ENCODE assay signal across 1 cellular context in the genomic region with DNA sequence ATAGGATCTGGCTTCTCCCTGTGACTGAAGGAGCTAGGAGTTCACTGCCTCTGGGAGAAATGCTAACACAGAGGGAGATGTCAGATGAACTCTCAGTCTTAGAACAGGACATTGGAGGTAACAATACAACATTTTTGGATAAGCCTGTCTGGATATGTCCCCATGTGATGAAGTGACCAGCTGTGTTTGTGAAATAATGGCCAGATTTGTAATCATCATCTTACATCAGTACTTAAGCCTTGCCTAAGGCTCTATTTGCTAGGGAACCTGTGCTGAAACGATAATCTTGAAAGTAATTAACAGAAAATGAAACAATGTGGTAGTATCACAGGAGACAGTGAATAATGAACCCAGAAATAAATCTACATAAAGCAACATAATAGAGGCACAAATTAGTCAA.
A peak's percentile ranks its signal among the peaks of the same experiment; 100 is the strongest.
TF ChIP-seq lines count a peak whose summit lies in the region.

No MANE protein-coding gene starts in this region.

TF ChIP-seq in SK-N-SH treated with all-trans-retinoic acid at 6 μM for 48 hours, 23 proteins besides CTCF, POLR2A, EP300 and RAD21:
- TF ChIP-seq, protein P1, sequence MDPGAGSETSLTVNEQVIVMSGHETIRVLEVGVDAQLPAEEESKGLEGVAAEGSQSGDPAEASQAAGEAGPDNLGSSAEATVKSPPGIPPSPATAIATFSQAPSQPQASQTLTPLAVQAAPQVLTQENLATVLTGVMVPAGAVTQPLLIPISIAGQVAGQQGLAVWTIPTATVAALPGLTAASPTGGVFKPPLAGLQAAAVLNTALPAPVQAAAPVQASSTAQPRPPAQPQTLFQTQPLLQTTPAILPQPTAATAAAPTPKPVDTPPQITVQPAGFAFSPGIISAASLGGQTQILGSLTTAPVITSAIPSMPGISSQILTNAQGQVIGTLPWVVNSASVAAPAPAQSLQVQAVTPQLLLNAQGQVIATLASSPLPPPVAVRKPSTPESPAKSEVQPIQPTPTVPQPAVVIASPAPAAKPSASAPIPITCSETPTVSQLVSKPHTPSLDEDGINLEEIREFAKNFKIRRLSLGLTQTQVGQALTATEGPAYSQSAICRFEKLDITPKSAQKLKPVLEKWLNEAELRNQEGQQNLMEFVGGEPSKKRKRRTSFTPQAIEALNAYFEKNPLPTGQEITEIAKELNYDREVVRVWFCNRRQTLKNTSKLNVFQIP (CRISPR knock-in tag; IDR thresholded peaks at IDR 0.05; ENCODE audit: borderline replicate concordance, low read depth): no peak
- TF ChIP-seq TCF4 (CRISPR knock-in tag; IDR thresholded peaks at IDR 0.05; ENCODE audit: borderline replicate concordance): peak; percentile 49; the same call in 1 of the 2 replicates
TF ChIP-seq in SK-N-SH treated with all-trans-retinoic acid at 6 μM for 48 hours: peak in this region for 1.
